Comparison of ENCODE assay signal across 22 cellular contexts in the genomic region with DNA sequence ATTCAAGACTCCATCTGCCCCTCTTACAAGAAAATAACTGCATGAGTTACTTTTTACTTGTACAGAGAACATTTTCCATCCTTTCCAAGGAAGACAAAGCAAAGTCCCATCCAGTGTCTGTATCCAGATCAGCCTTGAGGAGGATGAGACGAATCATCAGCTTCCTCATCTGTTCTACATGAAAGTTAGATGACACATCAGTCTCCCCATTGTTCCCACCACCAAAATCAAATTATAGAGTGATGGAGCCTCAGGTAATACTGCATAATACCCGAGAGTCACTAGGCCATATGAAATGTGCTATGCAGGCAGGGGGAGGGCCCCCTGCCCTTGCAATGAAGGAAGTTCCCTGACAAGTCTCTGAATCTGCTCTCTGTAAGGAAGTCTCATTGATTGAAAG.
"Had no signal": no experiment of that assay in that cellular context is flagged by ENCODE, and none has a peak within 500 bp of the region (broad histone marks: within the 10 kb centered on the region; RNA-seq: fewer than 3 reads in every experiment).

No MANE protein-coding gene starts in this region.

- H3K9me3 ChIP-seq: esophagus muscularis mucosa, neutrophil, ovary, prostate gland, thyroid gland had no signal

- H3K4me3 ChIP-seq: esophagus muscularis mucosa, ovary, prostate gland, thyroid gland had no signal

- H3K27ac ChIP-seq: esophagus muscularis mucosa, neutrophil, ovary, prostate gland, thyroid gland had no signal

- H3K36me3 ChIP-seq: esophagus muscularis mucosa, neutrophil, ovary, prostate gland, thyroid gland had no signal

- ATAC-seq: activated CD4-positive, alpha-beta T cell treated with anti-CD3 and anti-CD28 coated beads for 36 hours; activated naive CD4-positive, alpha-beta T cell treated with anti-CD3 and anti-CD28 coated beads, Interleukin-2, amount 50 U/mL, for 72 hours; activated T-helper 17 cell treated with anti-CD3 and anti-CD28 coated beads, Interleukin-2, amount 50 U/mL, for 72 hours; right cardiac atrium had no signal

- H3K27me3 ChIP-seq: esophagus muscularis mucosa, neutrophil, ovary, thyroid gland had no signal

- DNase-seq: activated B cell treated with CpG ODN at 0.5 μM for 24 hours; activated CD4-positive, alpha-beta T cell treated with anti-CD3 and anti-CD28 coated beads for 36 hours; activated CD4-positive, alpha-beta T cell treated with anti-CD3 and anti-CD28 coated beads, Interleukin-2, amount 50 U/mL, for 4 hours; activated CD8-positive, alpha-beta memory T cell treated with anti-CD3 and anti-CD28 coated beads for 24 hours; activated CD8-positive, alpha-beta memory T cell treated with anti-CD3 and anti-CD28 coated beads, Interleukin-2, amount 50 U/mL, for 4 hours; activated T-cell treated with anti-CD3 and anti-CD28 coated beads, Interleukin-2, amount 50 U/mL, for 24 hours; aorta; cortex of kidney; effector CD4-positive, alpha-beta T cell; immature natural killer cell; kidney glomerular epithelial cell; ovary; right cardiac atrium; stimulated activated CD4-positive, alpha-beta T cell treated with anti-CD3 and anti-CD28 coated beads, Interleukin-1b, Interleukin-23, amount 100 ng/mL, for 48 hours; substantia nigra; T-helper 9 cell; thyroid gland had no signal

- H3K4me1 ChIP-seq: esophagus muscularis mucosa, prostate gland, thyroid gland had no signal
